ENCODE assay signal across 8 cellular contexts in the genomic region with DNA sequence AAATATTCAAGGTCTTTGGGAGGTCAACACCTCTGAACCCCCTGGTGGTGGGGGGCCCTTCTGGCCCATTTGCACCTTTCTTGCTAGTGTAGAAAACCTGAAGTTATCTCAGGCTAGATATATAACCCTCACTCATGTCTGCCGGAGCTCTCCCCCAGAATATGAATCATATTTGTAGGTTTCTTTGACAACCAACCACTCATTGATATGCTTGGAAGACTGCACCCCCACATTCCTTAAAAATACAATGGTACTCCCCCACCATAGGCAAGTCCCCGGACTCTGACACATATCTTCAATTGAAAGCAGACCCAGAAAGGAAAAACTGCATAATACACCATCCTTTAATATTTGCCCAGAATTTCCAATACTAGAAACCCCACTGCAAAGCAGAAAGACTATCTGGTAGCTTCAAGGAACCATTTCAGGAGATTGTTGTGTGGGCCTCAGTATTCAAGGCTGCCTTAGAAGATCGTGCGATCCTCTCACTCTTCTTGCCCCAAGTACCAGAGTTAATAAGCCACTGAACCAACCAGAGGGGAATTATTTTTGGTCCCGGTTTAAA. TPM values are rescaled to one million over a fixed set of nuclear protein-coding genes. Genes with fewer than 3 reads are reported as not detected.
DNase-seq lines count a peak whose midpoint lies in the region; ATAC-seq and TF ChIP-seq lines count a peak whose summit lies in the region.

No MANE protein-coding gene starts in this region.

- H3K9me3 ChIP-seq in BLaER1 (no peaks in the 10 kb centered on the region; the same call in 1 of the 2 replicates), body of pancreas (no peaks in the 10 kb centered on the region)

- intact Hi-C loops in body of pancreas (cut with DNase I) = no loop called here

- peaks cover 38% of the 10 kb centered on the region for H3K4me1 Mint-ChIP-seq in memory B cell
- H3K4me1 Mint-ChIP-seq in type B pancreatic cell (ENCODE audit: unreplicated experiment) = peaks cover 24% of the 10 kb centered on the region

- H3K4me3 ChIP-seq in BLaER1 = peak overlapping the region; percentile 92
- H3K4me3 ChIP-seq in Jurkat, Clone E6-1 (ENCODE audit: low read length) = peak overlapping the region; percentile 93
- H3K4me3 ChIP-seq in body of pancreas = no peak overlapping the region

- peak overlapping the region; percentile 96 for H3K4me3 Mint-ChIP-seq in memory B cell
- peak overlapping the region; percentile 98 for H3K4me3 Mint-ChIP-seq in type B pancreatic cell

- peaks cover 49% of the 10 kb centered on the region for H3K4me1 ChIP-seq in BLaER1
- H3K4me1 ChIP-seq in body of pancreas = peaks cover 39% of the 10 kb centered on the region

- peak overlapping the region; percentile 99 for H3K27ac Mint-ChIP-seq in memory B cell
- peak overlapping the region; percentile 100 for H3K27ac Mint-ChIP-seq in type B pancreatic cell

- H3K36me3 Mint-ChIP-seq in memory B cell (peaks cover 6% of the 10 kb centered on the region), type B pancreatic cell (peaks cover 28% of the 10 kb centered on the region)

- no peaks in the 10 kb centered on the region for H3K27me3 ChIP-seq in BLaER1
- H3K27me3 ChIP-seq in body of pancreas = no peaks in the 10 kb centered on the region

- peaks cover 12% of the 10 kb centered on the region for H3K36me3 ChIP-seq in BLaER1
- no peaks in the 10 kb centered on the region for H3K36me3 ChIP-seq in body of pancreas (replicated peaks in 1 of 2; ENCODE audit: insufficient read depth in 1 of 2, low read depth in 2 of 2)

- peak; percentile 11 for ATAC-seq in GM21447 (IDR thresholded peaks at IDR 0.05; ENCODE audit: unreplicated experiment)
- ATAC-seq in body of pancreas = peak; percentile 0
- ATAC-seq in memory B cell (ENCODE audit: low read depth) = peak; percentile 6

- peaks cover 38% of the 10 kb centered on the region for H4K20me1 ChIP-seq in BLaER1

- H3K27ac ChIP-seq in BLaER1 (peak overlapping the region; percentile 98), body of pancreas (peak overlapping the region; percentile 99 to 100 (median 99))

- H3K27me3 Mint-ChIP-seq in memory B cell = no peaks in the 10 kb centered on the region
- peaks cover 10% of the 10 kb centered on the region for H3K27me3 Mint-ChIP-seq in type B pancreatic cell

- H3K4me2 ChIP-seq in BLaER1 = peak overlapping the region; percentile 81

- WGBS in body of pancreas, 2 donors = 20 to 23% methylated on average over 5 of the region's 5 CpGs

- TF ChIP-seq CTCF in body of pancreas (IDR thresholded peaks at IDR 0.05) = no peak
- no peak for TF ChIP-seq CTCF in type B pancreatic cell (conservative IDR thresholded peaks at IDR 0.05)

- DNase-seq in Jurkat, Clone E6-1 (ENCODE audit: low read depth, low spot score) = no peak
- DNase-seq in body of pancreas (no peak), memory B cell (ENCODE audit: low spot score in 2 of 2) (no peak), type B pancreatic cell (ENCODE audit: extremely low spot score, unreplicated experiment) (no peak), NCI-H1436 treated with DMSO at 0.1 percent for 48 hours (lab: John Stamatoyannopoulos, UW) (no peak)
- no peak for DNase-seq in effector CD8-positive, alpha-beta T cell (lab: John Stamatoyannopoulos, UW)

- TF ChIP-seq POLR2A in body of pancreas (IDR thresholded peaks at IDR 0.05) = no peak

- H3K9ac ChIP-seq in BLaER1 = peak overlapping the region; percentile 99

- no peaks in the 10 kb centered on the region for H3K9me3 Mint-ChIP-seq in memory B cell
- H3K9me3 Mint-ChIP-seq in type B pancreatic cell = peaks cover 14% of the 10 kb centered on the region

RNA-seq across cellular contexts. Expression of a gene that starts 1.0 kb away (rescaled TPM):
- polyA plus RNA-seq in Jurkat, Clone E6-1 (2012; ENCODE audit: insufficient read depth, insufficient read length) = 124 TPM
- total RNA-seq in body of pancreas = 10 to 100 TPM; 31.6 to 36.1 TPM
- 70.9 and 93.0 TPM in 2 replicates for total RNA-seq in type B pancreatic cell (ENCODE audit: low replicate concordance)

RNA-seq across cellular contexts. Expression of a gene that starts 3.4 kb away (rescaled TPM):
- polyA plus RNA-seq in Jurkat, Clone E6-1 (2012; ENCODE audit: insufficient read depth, insufficient read length) = 8.0 TPM
- 1 to 10 TPM in 1 of 2 donors, not detected in 1; 1.0 TPM for total RNA-seq in body of pancreas
- 0.83 and 5.2 TPM in 2 replicates for total RNA-seq in type B pancreatic cell (ENCODE audit: low replicate concordance)

RNA-seq across cellular contexts. Expression of a gene that starts 41.3 kb away (rescaled TPM):
- 47.4 TPM for polyA plus RNA-seq in Jurkat, Clone E6-1 (2012; ENCODE audit: insufficient read depth, insufficient read length)
- total RNA-seq in body of pancreas (10 to 100 TPM in 1 of 2 donors, 1 to 10 TPM in 1; 3.0 to 14.5 TPM), type B pancreatic cell (ENCODE audit: low replicate concordance) (24.4 and 28.7 TPM in 2 replicates)

Comparison
In these comparisons a context has a peak if more than half of its experiments do, and no peak if none do; other contexts are left out.
1. H3K4me3 ChIP-seq: peak in BLaER1 (single experiment) and Jurkat, Clone E6-1 (single experiment); none in body of pancreas (0 of 2).
2. Peak in every context shown above with its lines, with median percentiles within 50 percentile points of each other: ATAC-seq.